Comparison of ENCODE assay signal across 8 cellular contexts in the genomic region with DNA sequence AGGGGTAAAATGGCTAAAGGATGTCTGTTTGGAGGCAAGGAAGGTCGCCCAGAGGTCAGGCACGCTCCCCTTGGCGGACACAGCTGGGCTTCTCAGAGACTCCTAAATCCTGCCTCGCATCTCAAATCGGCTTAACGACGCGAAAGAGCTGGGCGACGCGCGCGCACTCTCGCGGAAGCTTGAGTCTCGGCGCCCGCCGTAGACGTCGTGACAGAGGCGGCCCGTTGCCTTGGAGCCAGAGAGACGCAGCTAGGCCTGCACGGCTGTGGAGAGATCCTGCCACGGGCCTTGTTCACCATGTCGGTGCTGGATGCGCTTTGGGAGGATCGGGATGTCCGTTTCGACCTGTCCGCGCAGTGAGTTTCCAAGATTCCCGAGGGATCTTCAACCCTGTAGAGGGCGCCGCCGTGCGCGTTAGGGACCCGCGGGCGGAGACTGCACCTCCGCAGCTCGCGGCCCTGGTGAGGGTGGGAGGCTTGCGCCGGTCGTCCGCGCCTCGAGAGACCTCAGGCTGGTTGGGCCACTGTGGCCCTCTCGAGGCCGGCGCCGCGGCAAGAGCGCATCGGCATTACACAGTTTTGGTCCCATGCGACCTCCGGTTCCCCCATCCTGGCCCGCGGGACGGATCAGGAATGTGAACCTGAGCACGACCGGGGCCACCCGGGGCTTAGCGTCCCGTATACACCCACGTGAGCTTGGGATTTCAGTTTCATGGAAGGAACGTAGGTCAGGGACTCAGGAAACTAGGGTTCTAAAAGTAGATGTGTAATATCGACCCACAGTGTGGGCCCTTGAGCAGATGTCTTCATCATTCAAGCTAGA. TPM values are rescaled to one million over a fixed set of nuclear protein-coding genes. Genes with fewer than 3 reads are reported as not detected.
DNase-seq lines count a peak whose midpoint lies in the region; ATAC-seq and TF ChIP-seq lines count a peak whose summit lies in the region.

A gene (plus strand): TSS at position 238 of the 822 bp plus-strand sequence. CDS start 60 bp downstream, at position 298.

- peak; percentile 30 for TF ChIP-seq CTCF in CD14-positive monocyte (IDR thresholded peaks at IDR 0.05)

- peak; percentile 46 for DNase-seq in CD14-positive monocyte (ENCODE audit: low spot score)
- peak; percentile 75 for DNase-seq in NOMO-1 treated with DMSO at 0.1 percent for 48 hours (lab: John Stamatoyannopoulos, UW; ENCODE audit: unreplicated experiment)
- peak; percentile 88 for DNase-seq in activated CD8-positive, alpha-beta memory T cell treated with anti-CD3 and anti-CD28 coated beads, Interleukin-2, amount 50 U/mL, for 48 hours
- no peak for DNase-seq in epithelial cell of prostate (ENCODE audit: low read depth, low spot score)
- peak; percentile 58 to 66 for DNase-seq in stimulated activated CD8-positive, alpha-beta memory T cell treated with anti-CD3 and anti-CD28 coated beads, Interleukin-2, amount 100 ng/mL, for 48 hours (ENCODE audit: low read depth in 2 of 2)

- H3K27me3 ChIP-seq in mononuclear cell (ENCODE audit: insufficient read depth, low read length), result no peaks in the 10 kb centered on the region

- H3K4me3 ChIP-seq in mononuclear cell (ENCODE audit: low read length), result peak within 1 kb of the TSS; percentile 58

- H3K9me3 ChIP-seq in mononuclear cell (ENCODE audit: low read depth, low read length), result no peaks in the 10 kb centered on the region

- intact Hi-C loops in CD14-positive monocyte (cut with micrococcal nuclease), result no loop called here

- H3K27me3 Mint-ChIP-seq in CD14-positive monocyte (ENCODE audit: low read depth in 3 of 3), result peaks cover 0 to 6% (median 6%) of the 10 kb centered on the region in 3 donors

- peak within 1 kb of the TSS; percentile 11 for H3K27ac ChIP-seq in epithelial cell of prostate

- peak within 1 kb of the TSS in 4 of 7 donors; percentile 6 to 62 (median 32) for H3K27ac Mint-ChIP-seq in CD14-positive monocyte

- H3K4me1 ChIP-seq in mononuclear cell (ENCODE audit: insufficient read depth, low read length), result peaks cover 17% of the 10 kb centered on the region

- ATAC-seq in GM19395 (IDR thresholded peaks at IDR 0.05; ENCODE audit: unreplicated experiment) (peak; percentile 96), HG03565 (IDR thresholded peaks at IDR 0.05; ENCODE audit: unreplicated experiment) (peak; percentile 87)

- H3K4me1 Mint-ChIP-seq in CD14-positive monocyte, result peaks cover 26% of the 10 kb centered on the region

- peaks cover 0 to 2% (median 0%) of the 10 kb centered on the region in 7 donors for H3K9me3 Mint-ChIP-seq in CD14-positive monocyte

- H3K4me3 Mint-ChIP-seq in CD14-positive monocyte, result peak within 1 kb of the TSS; percentile 93 to 95

- H3K36me3 Mint-ChIP-seq in CD14-positive monocyte, result no peaks in the 10 kb centered on the region

RNA-seq across cellular contexts. Expression of the gene that starts here (rescaled TPM):
- polyA plus RNA-seq in CD14-positive monocyte, result under 1 TPM in 1 of 2 donors, not detected in 1; 0.04 TPM
- total RNA-seq in mononuclear cell, result 0.21 TPM

Comparison
In these comparisons a context has a peak if more than half of its experiments do, and no peak if none do; other contexts are left out.
1. Peak in DNase-seq in CD14-positive monocyte; RNA of the gene not detected or under 1 TPM.